In the genomic region with DNA sequence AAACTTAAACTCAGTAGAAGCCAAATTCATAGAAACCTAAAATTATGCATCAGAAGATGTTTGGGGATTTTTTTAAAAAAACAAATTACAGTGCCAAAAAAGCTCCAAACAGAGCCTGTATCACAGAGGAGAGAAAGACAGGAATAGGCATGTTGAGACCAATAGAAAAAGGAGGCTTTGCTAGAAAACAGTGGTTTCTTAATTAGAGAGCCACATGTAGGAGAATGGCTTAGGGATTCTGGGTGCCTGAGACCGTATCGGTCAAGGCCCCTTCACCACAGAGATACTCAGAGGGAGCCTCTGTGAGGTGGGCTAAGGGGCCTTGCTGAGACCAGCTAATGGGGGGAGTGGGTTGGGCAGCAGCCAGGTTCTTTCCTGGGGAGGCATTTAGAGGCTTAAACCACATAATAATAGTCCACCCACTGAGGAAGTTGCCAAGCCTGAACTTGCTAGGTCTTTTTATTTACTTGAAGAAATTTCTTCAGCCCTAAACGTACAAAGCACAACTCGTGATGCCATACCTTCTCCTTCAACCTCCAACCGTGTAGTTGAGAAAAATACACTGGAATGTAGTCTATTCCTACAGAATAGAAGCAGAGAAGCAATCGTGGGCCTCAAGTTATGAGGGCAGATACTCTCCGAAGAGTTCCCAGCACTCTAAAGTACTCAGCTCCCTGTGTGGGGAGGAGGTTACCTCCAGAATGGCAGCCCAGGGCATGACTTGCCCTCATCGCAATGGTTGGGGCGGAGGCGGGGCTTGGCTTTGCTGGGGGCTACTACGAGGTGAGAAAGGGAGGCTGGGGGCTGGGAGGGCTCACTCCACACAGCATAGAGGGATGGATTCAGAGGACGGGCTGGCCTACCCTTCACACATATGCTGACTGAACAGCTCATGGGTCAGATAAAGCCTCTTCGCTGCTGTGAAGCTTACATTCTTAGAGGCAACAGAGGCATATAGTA, we compare ENCODE assay signal across 17 cellular contexts.
"Had no signal": no experiment of that assay in that cellular context is flagged by ENCODE, and none has a peak within 500 bp of the region (broad histone marks: within the 10 kb centered on the region; RNA-seq: fewer than 3 reads in every experiment).

No MANE protein-coding gene starts in this region.

- H3K27ac ChIP-seq: SK-N-MC had no signal

- H3K4me3 Mint-ChIP-seq: activated naive CD4-positive, alpha-beta T cell treated with anti-CD3 and anti-CD28 coated beads, Interleukin-2, amount 10 ng/mL, durations not matched to agents 7 days and 5 days; central memory CD8-positive, alpha-beta T cell; naive B cell; stimulated activated naive B cell treated with anti-CD40 and anti-IgM and Interleukin-4, amounts not matched to agents 10 μg/mL and 1 μg/mL and 100 μg/mL, for 72 hours had no signal

- H3K36me3 Mint-ChIP-seq: activated naive CD4-positive, alpha-beta T cell treated with anti-CD3 and anti-CD28 coated beads, Interleukin-2, amount 10 ng/mL, durations not matched to agents 7 days and 5 days; naive B cell; stimulated activated naive B cell treated with anti-CD40 and anti-IgM and Interleukin-4, amounts not matched to agents 10 μg/mL and 1 μg/mL and 100 μg/mL, for 72 hours had no signal

- H3K4me3 ChIP-seq: SK-N-MC had no signal

- DNase-seq: activated CD4-positive, alpha-beta T cell treated with anti-CD3 and anti-CD28 coated beads for 1 hour; activated CD4-positive, alpha-beta T cell treated with anti-CD3 and anti-CD28 coated beads, Interleukin-2, amount 50 U/mL, for 4 hours; activated naive CD4-positive, alpha-beta T cell treated with anti-CD3 and anti-CD28 coated beads, Interleukin-2, amount 10 ng/mL, durations not matched to agents 7 days and 5 days; cortex of kidney; effector CD4-positive, alpha-beta T cell; islet precursor cell; naive B cell; retina; stimulated activated CD4-positive, alpha-beta T cell treated with anti-CD3 and anti-CD28 coated beads, Interleukin-15, amount 100 ng/mL, for 24 hours; stimulated activated CD4-positive, alpha-beta T cell treated with anti-CD3 and anti-CD28 coated beads, Interleukin-4, amount 100 ng/mL, for 1 hour; stimulated activated naive B cell treated with anti-CD40 and anti-IgM and Interleukin-4, amounts not matched to agents 10 μg/mL and 1 μg/mL and 100 μg/mL, for 72 hours; substantia nigra; T-helper 1 cell; T1000 had no signal

- ATAC-seq: left lobe of liver; stimulated activated naive B cell treated with anti-CD40 and anti-IgM and Interleukin-4, amounts not matched to agents 10 μg/mL and 1 μg/mL and 100 μg/mL, for 72 hours had no signal

- H3K27ac Mint-ChIP-seq: activated naive CD4-positive, alpha-beta T cell treated with anti-CD3 and anti-CD28 coated beads, Interleukin-2, amount 10 ng/mL, durations not matched to agents 7 days and 5 days; naive B cell; stimulated activated naive B cell treated with anti-CD40 and anti-IgM and Interleukin-4, amounts not matched to agents 10 μg/mL and 1 μg/mL and 100 μg/mL, for 72 hours had no signal

- H3K27me3 Mint-ChIP-seq: activated naive CD4-positive, alpha-beta T cell treated with anti-CD3 and anti-CD28 coated beads, Interleukin-2, amount 10 ng/mL, durations not matched to agents 7 days and 5 days; stimulated activated naive B cell treated with anti-CD40 and anti-IgM and Interleukin-4, amounts not matched to agents 10 μg/mL and 1 μg/mL and 100 μg/mL, for 72 hours had no signal

- H3K4me1 Mint-ChIP-seq: activated naive CD4-positive, alpha-beta T cell treated with anti-CD3 and anti-CD28 coated beads, Interleukin-2, amount 10 ng/mL, durations not matched to agents 7 days and 5 days; central memory CD8-positive, alpha-beta T cell; naive B cell; stimulated activated naive B cell treated with anti-CD40 and anti-IgM and Interleukin-4, amounts not matched to agents 10 μg/mL and 1 μg/mL and 100 μg/mL, for 72 hours had no signal

- H3K9me3 Mint-ChIP-seq: activated naive CD4-positive, alpha-beta T cell treated with anti-CD3 and anti-CD28 coated beads, Interleukin-2, amount 10 ng/mL, durations not matched to agents 7 days and 5 days; central memory CD8-positive, alpha-beta T cell; stimulated activated naive B cell treated with anti-CD40 and anti-IgM and Interleukin-4, amounts not matched to agents 10 μg/mL and 1 μg/mL and 100 μg/mL, for 72 hours had no signal
